ENCODE assay signal across 1 cellular context in genomic region chr14:23379331-23380196, GRCh38.
TF ChIP-seq lines count a peak whose summit lies in the region.

No MANE protein-coding gene starts in this region.

TF ChIP-seq in HepG2, 621 proteins besides CTCF, POLR2A, EP300 and RAD21 (continued from another document and continues in another):
- TF ChIP-seq, protein P1, sequence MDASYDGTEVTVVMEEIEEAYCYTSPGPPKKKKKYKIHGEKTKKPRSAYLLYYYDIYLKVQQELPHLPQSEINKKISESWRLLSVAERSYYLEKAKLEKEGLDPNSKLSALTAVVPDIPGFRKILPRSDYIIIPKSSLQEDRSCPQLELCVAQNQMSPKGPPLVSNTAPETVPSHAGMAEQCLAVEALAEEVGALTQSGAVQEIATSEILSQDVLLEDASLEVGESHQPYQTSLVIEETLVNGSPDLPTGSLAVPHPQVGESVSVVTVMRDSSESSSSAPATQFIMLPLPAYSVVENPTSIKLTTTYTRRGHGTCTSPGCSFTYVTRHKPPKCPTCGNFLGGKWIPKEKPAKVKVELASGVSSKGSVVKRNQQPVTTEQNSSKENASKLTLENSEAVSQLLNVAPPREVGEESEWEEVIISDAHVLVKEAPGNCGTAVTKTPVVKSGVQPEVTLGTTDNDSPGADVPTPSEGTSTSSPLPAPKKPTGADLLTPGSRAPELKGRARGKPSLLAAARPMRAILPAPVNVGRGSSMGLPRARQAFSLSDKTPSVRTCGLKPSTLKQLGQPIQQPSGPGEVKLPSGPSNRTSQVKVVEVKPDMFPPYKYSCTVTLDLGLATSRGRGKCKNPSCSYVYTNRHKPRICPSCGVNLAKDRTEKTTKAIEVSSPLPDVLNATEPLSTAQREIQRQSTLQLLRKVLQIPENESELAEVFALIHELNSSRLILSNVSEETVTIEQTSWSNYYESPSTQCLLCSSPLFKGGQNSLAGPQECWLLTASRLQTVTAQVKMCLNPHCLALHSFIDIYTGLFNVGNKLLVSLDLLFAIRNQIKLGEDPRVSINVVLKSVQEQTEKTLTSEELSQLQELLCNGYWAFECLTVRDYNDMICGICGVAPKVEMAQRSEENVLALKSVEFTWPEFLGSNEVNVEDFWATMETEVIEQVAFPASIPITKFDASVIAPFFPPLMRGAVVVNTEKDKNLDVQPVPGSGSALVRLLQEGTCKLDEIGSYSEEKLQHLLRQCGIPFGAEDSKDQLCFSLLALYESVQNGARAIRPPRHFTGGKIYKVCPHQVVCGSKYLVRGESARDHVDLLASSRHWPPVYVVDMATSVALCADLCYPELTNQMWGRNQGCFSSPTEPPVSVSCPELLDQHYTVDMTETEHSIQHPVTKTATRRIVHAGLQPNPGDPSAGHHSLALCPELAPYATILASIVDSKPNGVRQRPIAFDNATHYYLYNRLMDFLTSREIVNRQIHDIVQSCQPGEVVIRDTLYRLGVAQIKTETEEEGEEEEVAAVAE (CRISPR knock-in tag; IDR thresholded peaks at IDR 0.05; ENCODE audit: borderline replicate concordance): peak; percentile 74; the same call in 1 of the 2 replicates
- TF ChIP-seq TBX2 (CRISPR knock-in tag; IDR thresholded peaks at IDR 0.05; ENCODE audit: borderline replicate concordance) (no peak; the same call in 1 of the 2 replicates), FOXK1 (CRISPR knock-in tag; IDR thresholded peaks at IDR 0.05; ENCODE audit: borderline replicate concordance, low read depth) (0 out of 2 replicates have a peak, but pooled peaks have one; percentile 52), ZBTB14 (CRISPR knock-in tag; IDR thresholded peaks at IDR 0.05) (no peak), HNRNPUL1 (IDR thresholded peaks at IDR 0.05; ENCODE audit: low read depth, low read length) (no peak), NCOR1 (IDR thresholded peaks at IDR 0.05; ENCODE audit: borderline replicate concordance, low read length) (no peak), ZNF546 (CRISPR knock-in tag; conservative IDR thresholded peaks at IDR 0.05) (no peak), TCF12 (IDR thresholded peaks at IDR 0.05) (no peak), TCF12 (CRISPR knock-in tag; IDR thresholded peaks at IDR 0.05) (no peak), PPARG (CRISPR knock-in tag; conservative IDR thresholded peaks at IDR 0.05) (peak; percentile 67; the same call in 1 of the 2 replicates), POLR2AphosphoS5 (IDR thresholded peaks at IDR 0.05; ENCODE audit: low read depth, low read length) (no peak), GABPB1 (CRISPR knock-in tag; IDR thresholded peaks at IDR 0.05) (peak; percentile 59), ZNF878 (CRISPR knock-in tag; IDR thresholded peaks at IDR 0.05) (no peak), ZNF577 (CRISPR knock-in tag; IDR thresholded peaks at IDR 0.05; ENCODE audit: borderline replicate concordance, low read depth) (no peak), HMG20A (CRISPR knock-in tag; IDR thresholded peaks at IDR 0.05; ENCODE audit: borderline replicate concordance) (no peak), MIXL1 (CRISPR knock-in tag; IDR thresholded peaks at IDR 0.05) (peak; percentile 51; the same call in 1 of the 2 replicates), ATF7-NPFF (CRISPR knock-in tag; IDR thresholded peaks at IDR 0.05; ENCODE audit: low read depth) (no peak), ZNF496 (CRISPR knock-in tag; IDR thresholded peaks at IDR 0.05; ENCODE audit: insufficient replicate concordance) (no peak), ZNF350 (CRISPR knock-in tag; IDR thresholded peaks at IDR 0.05; ENCODE audit: borderline replicate concordance, low read depth) (peak; percentile 79), ZEB1 (IDR thresholded peaks at IDR 0.05; ENCODE audit: insufficient replicate concordance, low read depth) (no peak), GFI1 (CRISPR knock-in tag; IDR thresholded peaks at IDR 0.05; ENCODE audit: borderline replicate concordance) (no peak), ZNF773 (CRISPR knock-in tag; IDR thresholded peaks at IDR 0.05; ENCODE audit: borderline replicate concordance) (no peak; the same call in 1 of the 2 replicates), ZNF569 (CRISPR knock-in tag; IDR thresholded peaks at IDR 0.05; ENCODE audit: borderline replicate concordance) (no peak), KDM6A (CRISPR knock-in tag; IDR thresholded peaks at IDR 0.05; ENCODE audit: low read depth) (no peak), ZMYM2 (CRISPR knock-in tag; IDR thresholded peaks at IDR 0.05) (no peak), FOXP1 (IDR thresholded peaks at IDR 0.05) (no peak), FOXP1 (CRISPR knock-in tag; IDR thresholded peaks at IDR 0.05) (no peak), NFE2L1 (CRISPR knock-in tag; IDR thresholded peaks at IDR 0.05; ENCODE audit: borderline replicate concordance) (0 out of 2 replicates have a peak, but pooled peaks have one; percentile 9), ZNF570 (CRISPR knock-in tag; IDR thresholded peaks at IDR 0.05; ENCODE audit: borderline replicate concordance) (no peak), PLRG1 (conservative IDR thresholded peaks at IDR 0.05) (no peak), MZF1 (CRISPR knock-in tag; IDR thresholded peaks at IDR 0.05; ENCODE audit: borderline replicate concordance) (no peak), HNF1B (CRISPR knock-in tag; IDR thresholded peaks at IDR 0.05) (peak; percentile 44; the same call in 1 of the 2 replicates), ZNF329 (CRISPR knock-in tag; IDR thresholded peaks at IDR 0.05; ENCODE audit: low read depth) (0 out of 2 replicates have a peak, but pooled peaks have one; percentile 35), ZNF776 (CRISPR knock-in tag; IDR thresholded peaks at IDR 0.05) (no peak), ZNF557 (CRISPR knock-in tag; IDR thresholded peaks at IDR 0.05) (no peak), FOXJ3 (CRISPR knock-in tag; IDR thresholded peaks at IDR 0.05; ENCODE audit: borderline replicate concordance) (no peak), ZNF746 (CRISPR knock-in tag; IDR thresholded peaks at IDR 0.05) (no peak), ZNF326 (CRISPR knock-in tag; IDR thresholded peaks at IDR 0.05; ENCODE audit: borderline replicate concordance) (0 out of 2 replicates have a peak, but pooled peaks have one; percentile 47)
- TF ChIP-seq, protein P2, sequence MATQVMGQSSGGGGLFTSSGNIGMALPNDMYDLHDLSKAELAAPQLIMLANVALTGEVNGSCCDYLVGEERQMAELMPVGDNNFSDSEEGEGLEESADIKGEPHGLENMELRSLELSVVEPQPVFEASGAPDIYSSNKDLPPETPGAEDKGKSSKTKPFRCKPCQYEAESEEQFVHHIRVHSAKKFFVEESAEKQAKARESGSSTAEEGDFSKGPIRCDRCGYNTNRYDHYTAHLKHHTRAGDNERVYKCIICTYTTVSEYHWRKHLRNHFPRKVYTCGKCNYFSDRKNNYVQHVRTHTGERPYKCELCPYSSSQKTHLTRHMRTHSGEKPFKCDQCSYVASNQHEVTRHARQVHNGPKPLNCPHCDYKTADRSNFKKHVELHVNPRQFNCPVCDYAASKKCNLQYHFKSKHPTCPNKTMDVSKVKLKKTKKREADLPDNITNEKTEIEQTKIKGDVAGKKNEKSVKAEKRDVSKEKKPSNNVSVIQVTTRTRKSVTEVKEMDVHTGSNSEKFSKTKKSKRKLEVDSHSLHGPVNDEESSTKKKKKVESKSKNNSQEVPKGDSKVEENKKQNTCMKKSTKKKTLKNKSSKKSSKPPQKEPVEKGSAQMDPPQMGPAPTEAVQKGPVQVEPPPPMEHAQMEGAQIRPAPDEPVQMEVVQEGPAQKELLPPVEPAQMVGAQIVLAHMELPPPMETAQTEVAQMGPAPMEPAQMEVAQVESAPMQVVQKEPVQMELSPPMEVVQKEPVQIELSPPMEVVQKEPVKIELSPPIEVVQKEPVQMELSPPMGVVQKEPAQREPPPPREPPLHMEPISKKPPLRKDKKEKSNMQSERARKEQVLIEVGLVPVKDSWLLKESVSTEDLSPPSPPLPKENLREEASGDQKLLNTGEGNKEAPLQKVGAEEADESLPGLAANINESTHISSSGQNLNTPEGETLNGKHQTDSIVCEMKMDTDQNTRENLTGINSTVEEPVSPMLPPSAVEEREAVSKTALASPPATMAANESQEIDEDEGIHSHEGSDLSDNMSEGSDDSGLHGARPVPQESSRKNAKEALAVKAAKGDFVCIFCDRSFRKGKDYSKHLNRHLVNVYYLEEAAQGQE (IDR thresholded peaks at IDR 0.05; ENCODE audit: borderline replicate concordance in 1 of 2, low read depth in 1 of 2, low read length in 2 of 2): no peak
- TF ChIP-seq, protein P3, sequence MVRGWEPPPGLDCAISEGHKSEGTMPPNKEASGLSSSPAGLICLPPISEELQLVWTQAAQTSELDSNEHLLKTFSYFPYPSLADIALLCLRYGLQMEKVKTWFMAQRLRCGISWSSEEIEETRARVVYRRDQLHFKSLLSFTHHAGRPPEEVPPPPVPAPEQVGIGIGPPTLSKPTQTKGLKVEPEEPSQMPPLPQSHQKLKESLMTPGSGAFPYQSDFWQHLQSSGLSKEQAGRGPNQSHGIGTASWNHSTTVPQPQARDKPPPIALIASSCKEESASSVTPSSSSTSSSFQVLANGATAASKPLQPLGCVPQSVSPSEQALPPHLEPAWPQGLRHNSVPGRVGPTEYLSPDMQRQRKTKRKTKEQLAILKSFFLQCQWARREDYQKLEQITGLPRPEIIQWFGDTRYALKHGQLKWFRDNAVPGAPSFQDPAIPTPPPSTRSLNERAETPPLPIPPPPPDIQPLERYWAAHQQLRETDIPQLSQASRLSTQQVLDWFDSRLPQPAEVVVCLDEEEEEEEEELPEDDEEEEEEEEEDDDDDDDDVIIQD (CRISPR knock-in tag; IDR thresholded peaks at IDR 0.05; ENCODE audit: low read depth): 0 out of 2 replicates have a peak, but pooled peaks have one; percentile 50
- TF ChIP-seq, protein P4, sequence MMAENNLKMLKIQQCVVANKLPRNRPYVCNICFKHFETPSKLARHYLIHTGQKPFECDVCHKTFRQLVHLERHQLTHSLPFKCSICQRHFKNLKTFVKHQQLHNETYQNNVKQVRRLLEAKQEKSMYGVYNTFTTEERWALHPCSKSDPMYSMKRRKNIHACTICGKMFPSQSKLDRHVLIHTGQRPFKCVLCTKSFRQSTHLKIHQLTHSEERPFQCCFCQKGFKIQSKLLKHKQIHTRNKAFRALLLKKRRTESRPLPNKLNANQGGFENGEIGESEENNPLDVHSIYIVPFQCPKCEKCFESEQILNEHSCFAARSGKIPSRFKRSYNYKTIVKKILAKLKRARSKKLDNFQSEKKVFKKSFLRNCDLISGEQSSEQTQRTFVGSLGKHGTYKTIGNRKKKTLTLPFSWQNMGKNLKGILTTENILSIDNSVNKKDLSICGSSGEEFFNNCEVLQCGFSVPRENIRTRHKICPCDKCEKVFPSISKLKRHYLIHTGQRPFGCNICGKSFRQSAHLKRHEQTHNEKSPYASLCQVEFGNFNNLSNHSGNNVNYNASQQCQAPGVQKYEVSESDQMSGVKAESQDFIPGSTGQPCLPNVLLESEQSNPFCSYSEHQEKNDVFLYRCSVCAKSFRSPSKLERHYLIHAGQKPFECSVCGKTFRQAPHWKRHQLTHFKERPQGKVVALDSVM (CRISPR knock-in tag; IDR thresholded peaks at IDR 0.05): no peak
- TF ChIP-seq, protein P5, sequence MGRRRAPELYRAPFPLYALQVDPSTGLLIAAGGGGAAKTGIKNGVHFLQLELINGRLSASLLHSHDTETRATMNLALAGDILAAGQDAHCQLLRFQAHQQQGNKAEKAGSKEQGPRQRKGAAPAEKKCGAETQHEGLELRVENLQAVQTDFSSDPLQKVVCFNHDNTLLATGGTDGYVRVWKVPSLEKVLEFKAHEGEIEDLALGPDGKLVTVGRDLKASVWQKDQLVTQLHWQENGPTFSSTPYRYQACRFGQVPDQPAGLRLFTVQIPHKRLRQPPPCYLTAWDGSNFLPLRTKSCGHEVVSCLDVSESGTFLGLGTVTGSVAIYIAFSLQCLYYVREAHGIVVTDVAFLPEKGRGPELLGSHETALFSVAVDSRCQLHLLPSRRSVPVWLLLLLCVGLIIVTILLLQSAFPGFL (CRISPR knock-in tag; IDR thresholded peaks at IDR 0.05): no peak
- TF ChIP-seq, protein P6, sequence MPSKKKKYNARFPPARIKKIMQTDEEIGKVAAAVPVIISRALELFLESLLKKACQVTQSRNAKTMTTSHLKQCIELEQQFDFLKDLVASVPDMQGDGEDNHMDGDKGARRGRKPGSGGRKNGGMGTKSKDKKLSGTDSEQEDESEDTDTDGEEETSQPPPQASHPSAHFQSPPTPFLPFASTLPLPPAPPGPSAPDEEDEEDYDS (CRISPR knock-in tag; IDR thresholded peaks at IDR 0.05): peak; percentile 23; the same call in 1 of the 2 replicates
